In the genomic region with DNA sequence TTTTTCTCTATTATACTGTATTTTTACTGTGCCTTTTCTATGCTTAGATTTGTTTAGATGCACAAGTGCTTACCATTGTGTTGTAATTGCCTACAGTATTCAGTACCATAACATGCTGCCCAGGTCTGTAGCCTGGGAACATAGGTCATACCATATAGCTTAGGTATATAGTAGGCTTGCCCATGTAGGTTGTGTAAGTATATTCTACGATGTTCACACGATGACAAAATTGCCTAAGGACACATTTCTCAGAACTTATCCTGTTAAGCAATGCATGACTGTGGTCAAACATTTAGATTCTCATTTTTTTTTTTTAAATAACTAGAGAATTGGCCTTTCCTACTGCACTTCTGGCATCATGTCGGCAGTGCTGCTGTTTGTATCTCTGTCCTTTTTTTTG, we compare ENCODE assay signal across 24 cellular contexts.
DNase-seq lines count a peak whose midpoint lies in the region; ATAC-seq and TF ChIP-seq lines count a peak whose summit lies in the region.
"Had no signal": no experiment of that assay in that cellular context is flagged by ENCODE, and none has a peak within 500 bp of the region (broad histone marks: within the 10 kb centered on the region; RNA-seq: fewer than 3 reads in every experiment).

No MANE protein-coding gene starts in this region.

- H3K27ac Mint-ChIP-seq in activated CD4-positive, alpha-beta T cell treated with anti-CD3 and anti-CD28 coated beads for 36 hours: no peak overlapping the region
- H3K27ac Mint-ChIP-seq: activated T-cell treated with anti-CD3 and anti-CD28 coated beads, Interleukin-2, amount 50 U/mL, for 24 hours; brain; H9 had no signal

- H3K27me3 ChIP-seq in IMR-90 (ENCODE audit: control insufficient read depth, insufficient read depth, low read length) (no peaks in the 10 kb centered on the region), adipocyte (replicated peaks; ENCODE audit: control insufficient read depth, insufficient read depth, low read length) (no peaks in the 10 kb centered on the region)
- H3K27me3 ChIP-seq: BLaER1 treated with 17β-estradiol and CSF1 and Interleukin-3, amounts not matched to agents 10 nM and 100 nM; tibial artery had no signal

- H2BK20ac ChIP-seq in IMR-90 (ENCODE audit: low read depth, low read length): no peak overlapping the region

- H3K4me1 Mint-ChIP-seq in activated CD4-positive, alpha-beta T cell treated with anti-CD3 and anti-CD28 coated beads for 36 hours: peaks cover 30% of the 10 kb centered on the region

- TF ChIP-seq RAD21 in IMR-90 (IDR thresholded peaks at IDR 0.05; ENCODE audit: low read length): no peak

- BruUV-seq in IMR-90 (replicated peaks; lab: Mats Ljungman, UMichigan): no TSS peak

- peaks cover 13% of the 10 kb centered on the region for H3K4me1 ChIP-seq in IMR-90 (ENCODE audit: control insufficient read depth, insufficient read depth, low read length)
- H3K4me1 ChIP-seq in adipocyte (ENCODE audit: control insufficient read depth, insufficient read depth, low read length): peaks cover 23% of the 10 kb centered on the region
- H3K4me1 ChIP-seq: adrenal gland; BLaER1 treated with 17β-estradiol and CSF1 and Interleukin-3, amounts not matched to agents 10 nM and 100 nM; heart left ventricle; tibial artery had no signal

- peaks cover 1% of the 10 kb centered on the region; the same call in 1 of the 2 replicates for H3K9me3 ChIP-seq in IMR-90 (ENCODE audit: control insufficient read depth, insufficient read depth, low read length)
- H3K9me3 ChIP-seq in adipocyte (ENCODE audit: control insufficient read depth, low read length): no peaks in the 10 kb centered on the region
- H3K9me3 ChIP-seq: adrenal gland; BLaER1 treated with 17β-estradiol and CSF1 and Interleukin-3, amounts not matched to agents 10 nM and 100 nM; heart left ventricle; tibial artery had no signal

- no peak for TF ChIP-seq POLR2A in IMR-90 (IDR thresholded peaks at IDR 0.05; ENCODE audit: low read depth, low read length)

- no CpG with 5 or more reads among the region's 3 CpGs for WGBS in IMR-90 (ENCODE audit: extremely low coverage in 2 of 2, insufficient read length in 1 of 2), 2 experiments

- H3K9me1 ChIP-seq in IMR-90 (ENCODE audit: insufficient read depth, low read length): peaks cover 10% of the 10 kb centered on the region

- no peak overlapping the region; the same call in 1 of the 2 replicates for H3K14ac ChIP-seq in IMR-90 (replicated peaks; ENCODE audit: low read depth, low read length)

- H4K91ac ChIP-seq in IMR-90 (ENCODE audit: insufficient read depth, low read depth, low read length): no peak overlapping the region

- H3K23ac ChIP-seq in IMR-90 (ENCODE audit: low read depth, low read length): no peak overlapping the region

- TF ChIP-seq CTCF in IMR-90 (conservative IDR thresholded peaks at IDR 0.05; ENCODE audit: low read depth, low read length): no peak

- H3K36me3 ChIP-seq in IMR-90 (ENCODE audit: control insufficient read depth, insufficient read depth, low read length) (no peaks in the 10 kb centered on the region), adipocyte (ENCODE audit: control insufficient read depth, insufficient read depth, low read length, severe bottlenecking) (no peaks in the 10 kb centered on the region)
- H3K36me3 ChIP-seq: adrenal gland; BLaER1 treated with 17β-estradiol and CSF1 and Interleukin-3, amounts not matched to agents 10 nM and 100 nM; heart left ventricle; tibial artery had no signal

- H4K5ac ChIP-seq in IMR-90 (ENCODE audit: low read depth, low read length): no peak overlapping the region

- POLR2A ChIA-PET in IMR-90 (lab: Charles Lee; ENCODE audit: unreplicated experiment): no interaction called here
- POLR2A ChIA-PET in activated CD4-positive, alpha-beta T cell treated with anti-CD3 and anti-CD28 coated beads for 36 hours (lab: Charles Lee): no interaction called here

- no peak overlapping the region for H2BK120ac ChIP-seq in IMR-90 (ENCODE audit: low read depth, low read length)

- no peaks in the 10 kb centered on the region for H3K36me3 Mint-ChIP-seq in activated CD4-positive, alpha-beta T cell treated with anti-CD3 and anti-CD28 coated beads for 36 hours (ENCODE audit: low read depth)
- H3K36me3 Mint-ChIP-seq: brain had no signal

- H3K9me3 Mint-ChIP-seq in activated CD4-positive, alpha-beta T cell treated with anti-CD3 and anti-CD28 coated beads for 36 hours (ENCODE audit: low read depth): no peaks in the 10 kb centered on the region
- H3K9me3 Mint-ChIP-seq: brain, H9 had no signal

- no peak overlapping the region for H2AK9ac ChIP-seq in IMR-90 (replicated peaks; ENCODE audit: low read depth, low read length, poor library complexity)

- H4K8ac ChIP-seq in IMR-90 (ENCODE audit: low read depth in 2 of 2, low read length in 2 of 2): no peak overlapping the region

- H4K20me1 ChIP-seq in IMR-90 (ENCODE audit: insufficient read depth, low read length): no peaks in the 10 kb centered on the region
- H4K20me1 ChIP-seq: BLaER1 treated with 17β-estradiol and CSF1 and Interleukin-3, amounts not matched to agents 10 nM and 100 nM had no signal

- DNase-seq in EH (ENCODE audit: low read depth) (peak; percentile 62), IMR-90 (no peak), adipocyte (ENCODE audit: low read depth) (peak; percentile 90), islet precursor cell (peak; percentile 4)
- DNase-seq in activated CD4-positive, alpha-beta T cell treated with anti-CD3 and anti-CD28 coated beads for 36 hours: no peak
- DNase-seq in activated naive CD4-positive, alpha-beta T cell (lab: John Stamatoyannopoulos, UW): no peak
- DNase-seq: activated CD4-positive, alpha-beta T cell treated with anti-CD3 and anti-CD28 coated beads for 48 hours; activated naive CD4-positive, alpha-beta T cell treated with Interleukin-2 at 50 U/mL for 16 hours; activated T-cell treated with anti-CD3 and anti-CD28 coated beads, Interleukin-2, amount 50 U/mL, for 24 hours; adrenal gland; H9; heart left ventricle; left cardiac atrium; NCI-H1436; NCI-H446; occipital lobe; SHP77; T-helper 9 cell; tibial artery had no signal

- in situ Hi-C loops in IMR-90 (cut with MboI; ENCODE audit: low sequenced_read_pairs): no loop called here

- H3K56ac ChIP-seq in IMR-90 (ENCODE audit: extremely low read depth, insufficient read depth, low read length): no peak overlapping the region

- H3K9ac ChIP-seq in IMR-90 (ENCODE audit: low read depth, low read length): no peak overlapping the region
- H3K9ac ChIP-seq in adipocyte (ENCODE audit: low read length): no peak overlapping the region
- H3K9ac ChIP-seq: BLaER1 treated with 17β-estradiol and CSF1 and Interleukin-3, amounts not matched to agents 10 nM and 100 nM had no signal

- no peak overlapping the region for H2BK5ac ChIP-seq in IMR-90 (ENCODE audit: low read depth, low read length, poor library complexity, severe bottlenecking)

- H3K4me2 ChIP-seq in IMR-90 (ENCODE audit: low read depth, low read length): no peak overlapping the region
- H3K4me2 ChIP-seq: BLaER1 treated with 17β-estradiol and CSF1 and Interleukin-3, amounts not matched to agents 10 nM and 100 nM had no signal

- no peak overlapping the region for H3K4me3 Mint-ChIP-seq in activated CD4-positive, alpha-beta T cell treated with anti-CD3 and anti-CD28 coated beads for 36 hours
- H3K4me3 Mint-ChIP-seq: activated T-cell treated with anti-CD3 and anti-CD28 coated beads, Interleukin-2, amount 50 U/mL, for 24 hours; brain; H9 had no signal

- no peak overlapping the region for H2AFZ ChIP-seq in IMR-90 (replicated peaks; ENCODE audit: low read length, poor library complexity)

- H2AK5ac ChIP-seq in IMR-90 (ENCODE audit: low read depth, low read length): 0 out of 2 replicates have a peak overlapping the region, but pooled peaks have one; percentile 7

- H3K27me3 Mint-ChIP-seq in activated CD4-positive, alpha-beta T cell treated with anti-CD3 and anti-CD28 coated beads for 36 hours: no peaks in the 10 kb centered on the region
- H3K27me3 Mint-ChIP-seq: activated T-cell treated with anti-CD3 and anti-CD28 coated beads, Interleukin-2, amount 50 U/mL, for 24 hours had no signal

- CTCF ChIA-PET in IMR-90 (lab: Yijun Ruan, JAX): interaction anchor here (0.6 to 0.7 kb wide), 3 partner anchors 185 to 322 kb away, joined by 3 to 4 read pairs (median 3); no protein-coding TSS in a partner anchor
- CTCF ChIA-PET in activated CD4-positive, alpha-beta T cell treated with anti-CD3 and anti-CD28 coated beads for 36 hours (lab: Charles Lee): no interaction called here

- H3K4ac ChIP-seq in IMR-90 (ENCODE audit: low read depth, low read length): no peak overlapping the region

- intact Hi-C loops in IMR-90 (cut with micrococcal nuclease): loop anchor here (5.0 kb wide), 1 partner anchor 71 kb away; no protein-coding TSS in a partner anchor
- intact Hi-C loops in activated CD4-positive, alpha-beta T cell treated with anti-CD3 and anti-CD28 coated beads for 36 hours (cut with DNase I, micrococcal nuclease): no loop called here

- no peaks in the 10 kb centered on the region for H3K79me1 ChIP-seq in IMR-90 (ENCODE audit: low read depth in 1 of 2, low read length in 2 of 2)

- H2BK15ac ChIP-seq in IMR-90 (ENCODE audit: low read depth, low read length): no peak overlapping the region; the same call in 2 of the 3 replicates

- H3K18ac ChIP-seq in IMR-90 (ENCODE audit: low read depth, low read length): no peak overlapping the region; the same call in 1 of the 2 replicates

- H3K4me3 ChIP-seq in IMR-90 (ENCODE audit: insufficient read depth, low read depth, low read length) (no peak overlapping the region), adipocyte (ENCODE audit: low read length) (no peak overlapping the region)
- H3K4me3 ChIP-seq: adrenal gland; BLaER1 treated with 17β-estradiol and CSF1 and Interleukin-3, amounts not matched to agents 10 nM and 100 nM; heart left ventricle; skin epidermis; tibial artery had no signal

- ATAC-seq in IMR-90 (ENCODE audit: low read depth) (no peak), HG02678 (IDR thresholded peaks at IDR 0.05; ENCODE audit: unreplicated experiment) (no peak)
- no peak for ATAC-seq in activated CD4-positive, alpha-beta T cell treated with anti-CD3 and anti-CD28 coated beads for 36 hours
- ATAC-seq: heart left ventricle, left cardiac atrium had no signal

- dilution Hi-C loops in IMR-90 (cut with HindIII; ENCODE audit: low sequenced_read_pairs, unreplicated experiment): no loop called here

- no peak overlapping the region for H3K27ac ChIP-seq in IMR-90 (ENCODE audit: insufficient read depth, low read length)
- H3K27ac ChIP-seq: adrenal gland; BLaER1 treated with 17β-estradiol and CSF1 and Interleukin-3, amounts not matched to agents 10 nM and 100 nM; heart left ventricle; tibial artery; VCaP had no signal

TF ChIP-seq in IMR-90, 13 proteins besides CTCF, POLR2A, EP300 and RAD21:
- no peak for TF ChIP-seq MAFK (IDR thresholded peaks at IDR 0.05; ENCODE audit: low read depth, low read length)
- TF ChIP-seq CHD1 (IDR thresholded peaks at IDR 0.05; ENCODE audit: low read depth, low read length): no peak

Comparison
In these comparisons a context has a peak if more than half of its experiments do, and no peak if none do; other contexts are left out.
1. DNase-seq: peak in EH (single experiment), adipocyte (single experiment) and islet precursor cell (single experiment); none in IMR-90 (single experiment), activated CD4-positive, alpha-beta T cell treated with anti-CD3 and anti-CD28 coated beads for 36 hours (single experiment) and activated naive CD4-positive, alpha-beta T cell (0 of 4).